8 cellular contexts compared by ENCODE assay signal in genomic region chr19:19146000-19146608, GRCh38. TPM values are rescaled to one million over a fixed set of nuclear protein-coding genes. Genes with fewer than 3 reads are reported as not detected.
DNase-seq lines count a peak whose midpoint lies in the region; ATAC-seq and TF ChIP-seq lines count a peak whose summit lies in the region.

No MANE protein-coding gene starts in this region.

- POLR2A ChIA-PET in AG04450 (lab: Yijun Ruan, JAX) = interaction anchor here (0.6 to 1.0 kb wide), 3 partner anchors 28 to 57 kb away, joined by 3 to 4 read pairs (median 3); partner anchors contain the start of gene NR2C2AP

- H3K4me3 ChIP-seq in AG04450 (ENCODE audit: low read depth, low read length) = no peak overlapping the region

- peak; percentile 45 for ATAC-seq in GM18868 (IDR thresholded peaks at IDR 0.05; ENCODE audit: unreplicated experiment)

- peak; percentile 91 for TF ChIP-seq CTCF in AG04450 (IDR thresholded peaks at IDR 0.05; ENCODE audit: low read depth, low read length)

- CTCF ChIA-PET in AG04450 (lab: Charles Lee) = interaction anchor here (0.5 to 5.1 kb wide), 20 partner anchors 9 to 195 kb away, joined by 3 to 102 read pairs (median 3); partner anchors contain the start of genes BORCS8 and RFXANK

- peak; percentile 29 for DNase-seq in AG04450 (ENCODE audit: low read depth, low spot score)
- peak; percentile 80 for DNase-seq in NCI-H2196 (lab: John Stamatoyannopoulos, UW; ENCODE audit: unreplicated experiment)
- peak; percentile 82 to 87 for DNase-seq in activated CD4-positive, alpha-beta T cell treated with anti-CD3 and anti-CD28 coated beads, Interleukin-2, amount 50 U/mL, for 4 hours
- peak; percentile 74 for DNase-seq in dermis blood vessel endothelial cell
- DNase-seq in lung microvascular endothelial cell (ENCODE audit: low read depth in 2 of 2) = peak; percentile 50 to 63
- DNase-seq in stimulated activated CD8-positive, alpha-beta memory T cell treated with anti-CD3 and anti-CD28 coated beads, Interleukin-12 subunit alpha, Interleukin-12 subunit beta, amount 100 ng/mL, for 1 hour (ENCODE audit: low read depth) = peak; percentile 78
- DNase-seq in amniotic stem cell (lab: John Stamatoyannopoulos, UW) = no peak

- H3K27ac ChIP-seq in AG04450 (ENCODE audit: low read depth, low read length) = no peak overlapping the region

- H3K27me3 ChIP-seq in AG04450 (ENCODE audit: control insufficient read depth, insufficient read depth, low read length) = peaks cover 4% of the 10 kb centered on the region

- H3K9me3 ChIP-seq in AG04450 (ENCODE audit: control insufficient read depth, insufficient read depth, low read length) = no peaks in the 10 kb centered on the region; the same call in 1 of the 2 replicates

RNA-seq across cellular contexts. Expression of gene TMEM161A, which starts 7.8 kb away (rescaled TPM):
- 16.0 and 21.7 TPM in 2 replicates for polyA plus RNA-seq in AG04450 (2011; rRNA removed)
- 23.4 and 31.0 TPM in 2 replicates for polyA minus RNA-seq in AG04450 (2011; rRNA and poly(A)+ RNA removed)
- total RNA-seq in dermis blood vessel endothelial cell (18.7 and 26.5 TPM in 2 replicates), lung microvascular endothelial cell (11.3 and 14.7 TPM in 2 replicates)

RNA-seq across cellular contexts. Expression of gene MEF2B, which starts 24.0 kb away (rescaled TPM):
- polyA plus RNA-seq in AG04450 (2011; rRNA removed) = 0.38 and 0.74 TPM in 2 replicates
- polyA minus RNA-seq in AG04450 (2011; rRNA and poly(A)+ RNA removed) = 0.56 TPM in 1 of 2 replicates, not detected in the other
- total RNA-seq in dermis blood vessel endothelial cell (0.34 TPM in 1 of 2 replicates, not detected in the other), lung microvascular endothelial cell (under 0.01 and 0.20 TPM in 2 replicates)

RNA-seq across cellular contexts. Expression of gene BORCS8, which starts 45.8 kb away (rescaled TPM):
- 16.6 and 18.5 TPM in 2 replicates for polyA plus RNA-seq in AG04450 (2011; rRNA removed)
- polyA minus RNA-seq in AG04450 (2011; rRNA and poly(A)+ RNA removed) = 11.6 and 14.5 TPM in 2 replicates
- total RNA-seq in dermis blood vessel endothelial cell = 19.8 and 20.3 TPM in 2 replicates
- 15.0 and 18.5 TPM in 2 replicates for total RNA-seq in lung microvascular endothelial cell

RNA-seq across cellular contexts. Expression of gene RFXANK, which starts 46.0 kb away (rescaled TPM):
- polyA plus RNA-seq in AG04450 (2011; rRNA removed) = 53.3 and 79.9 TPM in 2 replicates
- polyA minus RNA-seq in AG04450 (2011; rRNA and poly(A)+ RNA removed) = 64.5 and 101 TPM in 2 replicates
- total RNA-seq in dermis blood vessel endothelial cell = 68.3 and 108 TPM in 2 replicates
- total RNA-seq in lung microvascular endothelial cell = 67.5 and 69.5 TPM in 2 replicates

RNA-seq across cellular contexts. Expression of gene NR2C2AP, which starts 57.1 kb away (rescaled TPM):
- 3.8 and 4.1 TPM in 2 replicates for polyA plus RNA-seq in AG04450 (2011; rRNA removed)
- 7.1 TPM in 2 replicates for polyA minus RNA-seq in AG04450 (2011; rRNA and poly(A)+ RNA removed)
- total RNA-seq in dermis blood vessel endothelial cell (11.3 and 18.7 TPM in 2 replicates), lung microvascular endothelial cell (5.2 and 8.5 TPM in 2 replicates)
